1 cellular context compared by ENCODE assay signal in genomic region chr1:39391741-39392679, GRCh38.
TF ChIP-seq lines count a peak whose summit lies in the region.

No MANE protein-coding gene starts in this region.

TF ChIP-seq in K562, 482 proteins besides CTCF, POLR2A, EP300 and RAD21 (continued from another document and continues in another):
- TF ChIP-seq CUX1 (CRISPR knock-in tag; IDR thresholded peaks at IDR 0.05) (peak; percentile 75), ZNF124 (CRISPR knock-in tag; IDR thresholded peaks at IDR 0.05) (no peak), PHB2 (IDR thresholded peaks at IDR 0.05; ENCODE audit: low read depth) (no peak), SOX6 (IDR thresholded peaks at IDR 0.05) (peak; percentile 88), TOE1 (IDR thresholded peaks at IDR 0.05; ENCODE audit: borderline replicate concordance) (peak; percentile 57), TOE1 (CRISPR knock-in tag; IDR thresholded peaks at IDR 0.05; ENCODE audit: borderline replicate concordance, low read depth) (no peak), ZKSCAN3 (CRISPR knock-in tag; IDR thresholded peaks at IDR 0.05) (no peak), ZFPM2 (CRISPR knock-in tag; IDR thresholded peaks at IDR 0.05) (no peak), NR2C2 (CRISPR knock-in tag; IDR thresholded peaks at IDR 0.05) (no peak), NR2C2 (tag; IDR thresholded peaks at IDR 0.05) (peak; percentile 96), ZNF12 (CRISPR knock-in tag; IDR thresholded peaks at IDR 0.05) (no peak), ZNF277 (CRISPR knock-in tag; IDR thresholded peaks at IDR 0.05; ENCODE audit: borderline replicate concordance) (no peak), CXXC5 (CRISPR knock-in tag; IDR thresholded peaks at IDR 0.05) (peak; percentile 53; the same call in 1 of the 2 replicates), FOXK2 (conservative IDR thresholded peaks at IDR 0.05 in 1 of 2, IDR thresholded peaks at IDR 0.05 in 1 of 2; ENCODE audit: low read depth in 2 of 2) (peak; percentile 73 to 75; a peak in 3 of 4 replicates), TAF9B (IDR thresholded peaks at IDR 0.05; ENCODE audit: partially characterized antibody) (peak; percentile 60), CHD7 (IDR thresholded peaks at IDR 0.05; ENCODE audit: low read depth, low read length) (no peak), OTX1 (CRISPR knock-in tag; IDR thresholded peaks at IDR 0.05) (peak; percentile 76), THAP7 (CRISPR knock-in tag; IDR thresholded peaks at IDR 0.05) (no peak), HCFC1 (IDR thresholded peaks at IDR 0.05; ENCODE audit: low read depth, low read length) (peak; percentile 56), VEZF1 (CRISPR knock-in tag; IDR thresholded peaks at IDR 0.05) (peak; percentile 31; the same call in 1 of the 2 replicates), ZNF316 (IDR thresholded peaks at IDR 0.05) (peak; percentile 25; the same call in 1 of the 2 replicates), SIRT6 (IDR thresholded peaks at IDR 0.05; ENCODE audit: low read depth, low read length) (no peak), CEBPB (tag; IDR thresholded peaks at IDR 0.05) (peak; percentile 66), PHF20 (IDR thresholded peaks at IDR 0.05; ENCODE audit: partially characterized antibody) (peak; percentile 75), ZBTB11 (CRISPR knock-in tag; IDR thresholded peaks at IDR 0.05) (peak in 2 of 3 experiments; percentile 87 to 99; a peak in 4 of 6 replicates)
- TF ChIP-seq, protein P1, sequence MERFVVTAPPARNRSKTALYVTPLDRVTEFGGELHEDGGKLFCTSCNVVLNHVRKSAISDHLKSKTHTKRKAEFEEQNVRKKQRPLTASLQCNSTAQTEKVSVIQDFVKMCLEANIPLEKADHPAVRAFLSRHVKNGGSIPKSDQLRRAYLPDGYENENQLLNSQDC (CRISPR knock-in tag; IDR thresholded peaks at IDR 0.05) = no peak
